ENCODE assay signal across 24 cellular contexts in genomic region chr1:70467531-70467930, GRCh38. TPM values are rescaled to one million over a fixed set of nuclear protein-coding genes. Genes with fewer than 3 reads are reported as not detected.
DNase-seq lines count a peak whose midpoint lies in the region; ATAC-seq, FAIRE-seq and TF ChIP-seq lines count a peak whose summit lies in the region.
"Had no signal": no experiment of that assay in that cellular context is flagged by ENCODE, and none has a peak within 500 bp of the region (broad histone marks: within the 10 kb centered on the region; RNA-seq: fewer than 3 reads in every experiment).

No MANE protein-coding gene starts in this region.

- 24% methylated on average over 5 of the region's 6 CpGs for WGBS in K562 (ENCODE audit: insufficient coverage, low coverage, missing lambda C conversion rate)
- 65 to 68% methylated on average over 6 of the region's 6 CpGs for WGBS in aorta, 2 donors

- H3K27ac ChIP-seq in K562 (ENCODE audit: extremely low read depth, low read depth, low read length) (no peak overlapping the region), aorta (ENCODE audit: low read depth in 1 of 2, low read length in 2 of 2) (no peak overlapping the region)
- H3K27ac ChIP-seq: GM23248 had no signal

- intact Hi-C loops in K562 (cut with micrococcal nuclease) (no loop called here), sciatic nerve (cut with DNase I) (no loop called here), aorta (cut with DNase I) (no loop called here), cardiac septum (cut with DNase I) (no loop called here)

- H3K4me3 ChIP-seq in K562 (no peak overlapping the region), aorta (ENCODE audit: low read length in 2 of 2) (no peak overlapping the region)
- H3K4me3 ChIP-seq: GM23248 had no signal

- TF ChIP-seq CTCF in K562 (IDR thresholded peaks at IDR 0.05 in 2 of 3, conservative IDR thresholded peaks at IDR 0.05 in 1 of 3; ENCODE audit: insufficient read depth in 2 of 3, low read depth in 1 of 3, low read length in 3 of 3) (no peak), neural crest cell (conservative IDR thresholded peaks at IDR 0.05) (no peak)

- peaks cover 0 to 5% of the 10 kb centered on the region in 2 experiments; a peak in 2 of 5 replicates for H3K4me1 ChIP-seq in K562 (replicated peaks in 1 of 2; ENCODE audit: control insufficient read depth in 2 of 2, insufficient read depth in 2 of 2, low read length in 2 of 2)
- H3K4me1 ChIP-seq in aorta (ENCODE audit: control insufficient read depth in 1 of 2, insufficient read depth in 2 of 2, low read length in 2 of 2), result no peaks in the 10 kb centered on the region
- H3K4me1 ChIP-seq: BE2C had no signal

- no peak for TF ChIP-seq POLR2A in K562 (conservative IDR thresholded peaks at IDR 0.05)

- no peak for DNase-seq in K562 (ENCODE audit: extremely low read depth in 1 of 4, low spot score in 3 of 4)
- no peak for DNase-seq in neural crest cell (ENCODE audit: low read depth, low spot score)
- DNase-seq in sciatic nerve (ENCODE audit: low spot score), result no peak
- DNase-seq in aorta, result no peak
- DNase-seq in foreskin melanocyte, result no peak
- no peak for DNase-seq in cardiac septum (ENCODE audit: low spot score)
- no peak for DNase-seq in effector CD4-positive, alpha-beta T cell
- DNase-seq: ACHN; BE2C; C1 segment of cervical spinal cord; CD4-positive, CD25-positive, alpha-beta regulatory T cell; CD8-positive, alpha-beta memory T cell; COR-L47; DMS 273 treated with DMSO at 0.1 percent for 48 hours; DMS53; GM23248; H7; HFFc6 had no signal

- CTCF ChIA-PET in K562 (lab: Yijun Ruan, JAX; ENCODE audit: low intra/inter-chr PET ratio), result no interaction called here

- no peak overlapping the region for H3K4me2 ChIP-seq in K562 (ENCODE audit: insufficient read depth, low read length)

- H4K20me1 ChIP-seq in K562 (replicated peaks; ENCODE audit: control insufficient read depth, insufficient read depth, low read length), result no peaks in the 10 kb centered on the region

- no peak overlapping the region for H3K9ac ChIP-seq in K562 (ENCODE audit: insufficient read depth in 1 of 2, low read depth in 2 of 2, low read length in 2 of 2)
- H3K9ac ChIP-seq: GM23248 had no signal

- peaks cover 22% of the 10 kb centered on the region for H3K4me1 Mint-ChIP-seq in neural crest cell
- H3K4me1 Mint-ChIP-seq: CD4-positive, CD25-positive, alpha-beta regulatory T cell; CD8-positive, alpha-beta memory T cell had no signal

- no peaks in the 10 kb centered on the region for H3K36me3 Mint-ChIP-seq in neural crest cell (ENCODE audit: low read depth)
- H3K36me3 Mint-ChIP-seq: CD4-positive, CD25-positive, alpha-beta regulatory T cell had no signal

- H3K36me3 ChIP-seq in K562 (ENCODE audit: control insufficient read depth, insufficient read depth, low read length) (no peaks in the 10 kb centered on the region), aorta (ENCODE audit: control insufficient read depth in 1 of 2, insufficient read depth in 2 of 2, low read length in 1 of 2) (no peaks in the 10 kb centered on the region)
- H3K36me3 ChIP-seq: BE2C had no signal

- no peak for TF ChIP-seq RAD21 in K562 (CRISPR knock-in tag; conservative IDR thresholded peaks at IDR 0.05 in 1 of 2, IDR thresholded peaks at IDR 0.05 in 1 of 2)

- BruUV-seq in K562 (replicated peaks; lab: Mats Ljungman, UMichigan), result no TSS peak

- in situ Hi-C loops in K562 (cut with MboI), result no loop called here

- POLR2A ChIA-PET in K562 (lab: Yijun Ruan, JAX), result no interaction called here

- FAIRE-seq in K562 (lab: Jason Lieb, UNC), result no peak
- FAIRE-seq: A204.1, G401.6, GM12892, GM18507, HTR-8/SVneo had no signal

- H3K27me3 ChIP-seq in K562 (ENCODE audit: control insufficient read depth in 2 of 2, insufficient read depth in 2 of 2, low read length in 2 of 2) (peaks cover 0 to 9% of the 10 kb centered on the region in 2 experiments; a peak in 2 of 5 replicates), aorta (ENCODE audit: control insufficient read depth in 1 of 2, insufficient read depth in 2 of 2, low read length in 1 of 2) (no peaks in the 10 kb centered on the region)
- H3K27me3 ChIP-seq: BE2C had no signal

- no peaks in the 10 kb centered on the region for H3K9me1 ChIP-seq in K562 (ENCODE audit: control insufficient read depth, insufficient read depth, low read length)

- no peaks in the 10 kb centered on the region for H3K79me2 ChIP-seq in K562 (ENCODE audit: control insufficient read depth, insufficient read depth, low read length)

- no peak overlapping the region for H3K4me3 Mint-ChIP-seq in neural crest cell
- H3K4me3 Mint-ChIP-seq: CD4-positive, CD25-positive, alpha-beta regulatory T cell; CD8-positive, alpha-beta memory T cell; HFFc6 had no signal

- no peak for TF ChIP-seq EP300 in K562 (IDR thresholded peaks at IDR 0.05; ENCODE audit: low read length)

- ATAC-seq in K562 (peak; percentile 64), sciatic nerve (peak; percentile 15), aorta (ENCODE audit: low FRiP score) (peak; percentile 15)
- ATAC-seq: HCT116 had no signal

- 0 out of 2 replicates have a peak overlapping the region, but pooled peaks have one; percentile 52 for H2AFZ ChIP-seq in K562 (ENCODE audit: low read depth, low read length)
- H2AFZ ChIP-seq: GM23248 had no signal

- H3K27ac Mint-ChIP-seq in neural crest cell (ENCODE audit: unreplicated experiment), result peak overlapping the region; percentile 22
- H3K27ac Mint-ChIP-seq: CD4-positive, CD25-positive, alpha-beta regulatory T cell; CD8-positive, alpha-beta memory T cell; HFFc6 had no signal

- H3K9me3 Mint-ChIP-seq in neural crest cell, result peaks cover 3% of the 10 kb centered on the region
- H3K9me3 Mint-ChIP-seq: CD4-positive, CD25-positive, alpha-beta regulatory T cell; CD8-positive, alpha-beta memory T cell had no signal

- H3K9me3 ChIP-seq in K562 (replicated peaks; ENCODE audit: control insufficient read depth, insufficient read depth, low read depth, low read length) (no peaks in the 10 kb centered on the region), aorta (ENCODE audit: control insufficient read depth, low read length) (no peaks in the 10 kb centered on the region)
- H3K9me3 ChIP-seq: BE2C had no signal

- no peaks in the 10 kb centered on the region for H3K27me3 Mint-ChIP-seq in neural crest cell (ENCODE audit: low read depth)

TF ChIP-seq in K562, 482 proteins besides CTCF, POLR2A, EP300 and RAD21:
- TF ChIP-seq MITF (IDR thresholded peaks at IDR 0.05) (no peak), CBX1 (IDR thresholded peaks at IDR 0.05; ENCODE audit: low read depth) (no peak), SAFB2 (IDR thresholded peaks at IDR 0.05; ENCODE audit: borderline replicate concordance, low read depth, low read length, severe bottlenecking) (no peak), ADNP (tag; IDR thresholded peaks at IDR 0.05) (no peak)

RNA-seq across cellular contexts. Expression of gene CTH, which starts 56.5 kb away (rescaled TPM):
- total RNA-seq in K562 (2011; cell fraction: chromatin; rRNA removed; ENCODE audit: low replicate concordance), result 20.6 and 29.3 TPM in 2 replicates
- 17.0 and 18.3 TPM in 2 replicates for total RNA-seq in K562 (2011; cell fraction: nucleolus; rRNA removed)
- total RNA-seq in K562 (2011; cell fraction: nucleoplasm; rRNA removed), result 18.4 and 19.7 TPM in 2 replicates
- total RNA-seq in K562 (2014; rRNA removed) (17.3 and 17.4 TPM in 2 replicates), K562 (2014; rRNA removed; fragmentation: Illumina TruSeq; extraction: Trizol) (26.6 and 31.5 TPM in 2 replicates), K562 (2015; rRNA removed; fragmentation: Illumina TruSeq; extraction: Trizol) (7.0 and 8.0 TPM in 2 replicates), K562 (2021) (26.1 and 30.9 TPM in 2 replicates), neural crest cell (11.3 and 12.4 TPM in 2 replicates), sciatic nerve (5.3 TPM), aorta (1 to 10 TPM; 1.8 to 3.7 TPM), cardiac septum (0.43 TPM)
- polyA plus RNA-seq in K562 (2011; rRNA removed) (26.9 and 29.9 TPM in 2 replicates), K562 (2014; fragmentation: Illumina TruSeq; extraction: Trizol) (42.0 and 45.3 TPM in 2 replicates), K562 (2014; fragmentation: Nextera tagmentation; extraction: Ambion mirVana) (10 to 100 TPM; 45.6 to 54.4 TPM), K562 (2014; rRNA removed) (34.6 and 36.0 TPM in 2 replicates), aorta (1 to 10 TPM; 2.0 to 4.3 TPM)
- polyA plus RNA-seq in K562 (2011; cell fraction: cytosol; rRNA removed), result 26.8 and 27.2 TPM in 2 replicates
- 18.6 and 20.2 TPM in 2 replicates for polyA plus RNA-seq in K562 (2011; cell fraction: nucleus; rRNA removed)
- polyA plus RNA-seq in K562 (2012), result 11.6 and 84.2 TPM in 2 replicates
- polyA minus RNA-seq in K562 (2011; rRNA and poly(A)+ RNA removed), result 24.1 and 27.0 TPM in 2 replicates
- 12.2 and 17.0 TPM in 2 replicates for polyA minus RNA-seq in K562 (2011; cell fraction: cytosol; rRNA and poly(A)+ RNA removed)
- 12.3 and 21.4 TPM in 2 replicates for polyA minus RNA-seq in K562 (2011; cell fraction: nucleus; rRNA and poly(A)+ RNA removed)
